Comparison of ENCODE assay signal across 20 cellular contexts in the genomic region with DNA sequence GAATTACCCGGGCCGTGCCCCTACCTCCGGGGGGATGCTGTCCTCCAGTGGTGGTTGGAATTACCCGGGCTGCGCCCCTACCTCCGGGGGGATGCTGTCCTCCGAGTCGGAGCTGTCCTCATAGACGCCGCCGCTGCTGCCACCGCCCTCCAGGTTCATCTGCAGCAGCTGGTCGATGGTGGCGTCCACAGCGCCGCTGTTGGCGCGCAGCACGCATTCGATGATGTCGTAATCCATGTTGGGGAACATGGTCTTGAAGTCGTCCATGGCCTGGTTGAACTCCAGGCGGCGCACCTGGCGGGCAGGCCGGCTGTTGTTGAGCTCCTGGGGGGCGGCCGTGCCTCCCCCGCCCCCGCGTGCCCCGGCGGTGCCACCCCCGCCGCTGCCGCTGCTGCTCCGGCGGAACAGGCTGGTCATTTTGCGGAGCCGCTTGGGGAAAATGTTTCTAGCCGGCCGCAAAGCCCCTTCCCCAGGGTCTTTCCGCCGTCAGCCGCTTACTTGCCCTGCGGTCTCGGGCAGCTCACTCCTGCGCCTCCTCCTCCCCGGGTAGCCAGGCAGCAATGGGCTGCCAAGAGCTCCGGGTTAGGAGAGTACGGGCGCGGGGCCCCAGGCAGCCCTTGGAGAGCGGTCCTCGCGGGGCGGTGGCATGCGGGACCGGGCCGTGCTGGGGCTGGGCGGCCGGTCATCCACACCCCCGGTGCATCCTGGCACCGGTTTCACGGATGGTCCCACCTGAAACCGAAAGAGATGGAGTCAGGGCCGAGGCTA.
"Had no signal": no experiment of that assay in that cellular context is flagged by ENCODE, and none has a peak within 500 bp of the region (broad histone marks: within the 10 kb centered on the region; RNA-seq: fewer than 3 reads in every experiment).

No MANE protein-coding gene starts in this region.

- H3K4me1 Mint-ChIP-seq: immature natural killer cell, naive B cell had no signal

- ATAC-seq: effector memory CD8-positive, alpha-beta T cell; left cardiac atrium; left ventricle myocardium superior; sciatic nerve; stimulated activated naive CD8-positive, alpha-beta T cell treated with anti-CD3 and anti-CD28 coated beads, Interleukin-15, Interleukin-2, amounts not matched to agents 100 U/mL and 50 U/mL, for 24 hours had no signal

- H3K27ac Mint-ChIP-seq: effector memory CD8-positive, alpha-beta T cell; immature natural killer cell; naive B cell; type B pancreatic cell had no signal

- H3K27ac ChIP-seq: epithelial cell of prostate, esophagus squamous epithelium, skin epidermis, suprapubic skin, thyroid gland, uterus had no signal

- H3K4me3 ChIP-seq: esophagus squamous epithelium, lung, skin epidermis, suprapubic skin, thyroid gland, uterus had no signal

- H3K36me3 ChIP-seq: uterus had no signal

- H3K27me3 ChIP-seq: esophagus squamous epithelium, suprapubic skin, thyroid gland, uterus had no signal

- H3K36me3 Mint-ChIP-seq: immature natural killer cell, naive B cell had no signal

- H3K4me3 Mint-ChIP-seq: effector memory CD8-positive, alpha-beta T cell; immature natural killer cell; naive B cell; nephron; type B pancreatic cell had no signal

- DNase-seq: effector memory CD8-positive, alpha-beta T cell; esophagus squamous epithelium; foreskin fibroblast; immature natural killer cell; left cardiac atrium; left ventricle myocardium superior; mesendoderm; naive B cell; stimulated activated CD4-positive, alpha-beta T cell treated with anti-CD3 and anti-CD28 coated beads, Interleukin-12 subunit alpha, Interleukin-12 subunit beta, amount 100 ng/mL, for 4 hours; stimulated activated naive CD8-positive, alpha-beta T cell treated with anti-CD3 and anti-CD28 coated beads, Interleukin-15, Interleukin-2, amounts not matched to agents 100 U/mL and 50 U/mL, for 24 hours; thyroid gland; uterus had no signal

- H3K9me3 ChIP-seq: esophagus squamous epithelium, suprapubic skin, thyroid gland, uterus had no signal

- FAIRE-seq: keratinocyte had no signal

- H3K9me3 Mint-ChIP-seq: effector memory CD8-positive, alpha-beta T cell; immature natural killer cell; nephron; type B pancreatic cell had no signal

- H3K27me3 Mint-ChIP-seq: type B pancreatic cell had no signal
